Comparison of ENCODE assay signal across 9 cellular contexts in genomic region chr1:225480825-225481434, GRCh38. TPM values are rescaled to one million over a fixed set of nuclear protein-coding genes. Genes with fewer than 3 reads are reported as not detected.
DNase-seq lines count a peak whose midpoint lies in the region; ATAC-seq and TF ChIP-seq lines count a peak whose summit lies in the region.
"Had no signal": no experiment of that assay in that cellular context is flagged by ENCODE, and none has a peak within 500 bp of the region (broad histone marks: within the 10 kb centered on the region; RNA-seq: fewer than 3 reads in every experiment).

No MANE protein-coding gene starts in this region.

- peaks cover 11% of the 10 kb centered on the region for H3K36me3 Mint-ChIP-seq in Caco-2 (ENCODE audit: insufficient read depth, unreplicated experiment)
- no peaks in the 10 kb centered on the region for H3K36me3 Mint-ChIP-seq in activated T-helper 17 cell treated with anti-CD3 and anti-CD28 coated beads, Interleukin-2, amount 50 U/mL, for 72 hours (ENCODE audit: low read depth)

- H3K4me1 Mint-ChIP-seq in Caco-2 (ENCODE audit: low read depth, unreplicated experiment), result peaks cover 8% of the 10 kb centered on the region
- H3K4me1 Mint-ChIP-seq in activated T-helper 17 cell treated with anti-CD3 and anti-CD28 coated beads, Interleukin-2, amount 50 U/mL, for 72 hours, result peaks cover 12% of the 10 kb centered on the region

- peak overlapping the region; percentile 24 for H3K27ac Mint-ChIP-seq in Caco-2 (ENCODE audit: unreplicated experiment)
- H3K27ac Mint-ChIP-seq in activated T-helper 17 cell treated with anti-CD3 and anti-CD28 coated beads, Interleukin-2, amount 50 U/mL, for 72 hours, result no peak overlapping the region

- intact Hi-C loops in Caco-2 (cut with micrococcal nuclease; ENCODE audit: unreplicated experiment), result loop anchor here (1.0 kb wide), 1 partner anchor 291 kb away; no protein-coding TSS in a partner anchor
- intact Hi-C loops in right cardiac atrium (cut with DNase I), result no loop called here

- no peaks in the 10 kb centered on the region for H3K9me3 Mint-ChIP-seq in Caco-2 (ENCODE audit: unreplicated experiment)
- no peaks in the 10 kb centered on the region for H3K9me3 Mint-ChIP-seq in activated T-helper 17 cell treated with anti-CD3 and anti-CD28 coated beads, Interleukin-2, amount 50 U/mL, for 72 hours

- H3K36me3 ChIP-seq in Caco-2 (ENCODE audit: control insufficient read depth, insufficient read depth, low read length), result no peaks in the 10 kb centered on the region
- H3K36me3 ChIP-seq: ovary had no signal

- POLR2A ChIA-PET in Caco-2 (lab: Charles Lee), result interaction anchor here (0.6 kb wide), 1 partner anchor 39 kb away, joined by 3 read pairs; no protein-coding TSS in a partner anchor

- H3K4me3 Mint-ChIP-seq in Caco-2 (ENCODE audit: unreplicated experiment), result no peak overlapping the region
- no peak overlapping the region for H3K4me3 Mint-ChIP-seq in activated T-helper 17 cell treated with anti-CD3 and anti-CD28 coated beads, Interleukin-2, amount 50 U/mL, for 72 hours

- H3K4me3 ChIP-seq in Caco-2 (ENCODE audit: low read depth, low read length) (no peak overlapping the region), right cardiac atrium (ENCODE audit: low read length) (no peak overlapping the region)
- H3K4me3 ChIP-seq: ovary had no signal

- no TSS peak for BruUV-seq in Caco-2 (replicated peaks; lab: Mats Ljungman, UMichigan)

- CTCF ChIA-PET in Caco-2 (lab: Charles Lee), result interaction anchor here (0.5 to 1.9 kb wide), 8 partner anchors 42 to 402 kb away, joined by 3 to 10 read pairs (median 4); partner anchors contain the start of genes SRP9 and TMEM63A

- TF ChIP-seq CTCF in Caco-2 (IDR thresholded peaks at IDR 0.05; ENCODE audit: insufficient read depth in 1 of 2, low read depth in 1 of 2, low read length in 1 of 2, severe bottlenecking in 1 of 2, unreplicated experiment in 1 of 2), result peak; percentile 75 to 87

- no peaks in the 10 kb centered on the region for H3K9me3 ChIP-seq in Caco-2
- no peaks in the 10 kb centered on the region for H3K9me3 ChIP-seq in right cardiac atrium (ENCODE audit: control insufficient read depth, low read length)
- H3K9me3 ChIP-seq: ovary had no signal

- H3K27ac ChIP-seq in right cardiac atrium (ENCODE audit: low read length), result no peak overlapping the region
- H3K27ac ChIP-seq: ovary had no signal

- no peaks in the 10 kb centered on the region for H3K27me3 Mint-ChIP-seq in Caco-2 (ENCODE audit: insufficient read depth, unreplicated experiment)
- H3K27me3 Mint-ChIP-seq in activated T-helper 17 cell treated with anti-CD3 and anti-CD28 coated beads, Interleukin-2, amount 50 U/mL, for 72 hours, result peaks cover 3% of the 10 kb centered on the region

- H3K4me1 ChIP-seq in Caco-2 (no peaks in the 10 kb centered on the region), right cardiac atrium (ENCODE audit: control insufficient read depth, insufficient read depth, low read length) (no peaks in the 10 kb centered on the region)

- ATAC-seq in GM19328 (IDR thresholded peaks at IDR 0.05; ENCODE audit: unreplicated experiment) (peak; percentile 75), HG03354 (IDR thresholded peaks at IDR 0.05; ENCODE audit: poor library complexity, severe bottlenecking, unreplicated experiment) (peak; percentile 89), right cardiac atrium (peak; percentile 25 to 48)
- ATAC-seq in activated T-helper 17 cell treated with anti-CD3 and anti-CD28 coated beads, Interleukin-2, amount 50 U/mL, for 72 hours (replicated peaks), result peak; percentile 66

- in situ Hi-C loops in G401 (cut with HindIII; ENCODE audit: low sequenced_read_pairs), result no loop called here

- WGBS in right cardiac atrium, result 63% methylated on average over 6 of the region's 6 CpGs

- peak; percentile 69 to 76 for DNase-seq in Caco-2
- peak; percentile 63 to 80 for DNase-seq in NCI-H526 (lab: John Stamatoyannopoulos, UW)
- DNase-seq in right cardiac atrium, result no peak
- DNase-seq in stimulated activated CD4-positive, alpha-beta T cell treated with anti-CD3 and anti-CD28 coated beads, Interleukin-4, amount 100 ng/mL, for 24 hours, result peak; percentile 49
- DNase-seq in G401 (ENCODE audit: low spot score), result no peak

- H3K27me3 ChIP-seq in Caco-2 (replicated peaks; ENCODE audit: control insufficient read depth, insufficient read depth, low read length), result no peaks in the 10 kb centered on the region
- no peaks in the 10 kb centered on the region for H3K27me3 ChIP-seq in right cardiac atrium (ENCODE audit: control insufficient read depth, insufficient read depth)
- H3K27me3 ChIP-seq: ovary had no signal

RNA-seq across cellular contexts. Expression of gene LBR, which starts 53.1 kb away (rescaled TPM):
- total RNA-seq in Caco-2 (2022), result 127 and 149 TPM in 2 replicates
- 100 to 1,000 TPM; 123 to 184 TPM for total RNA-seq in activated T-helper 17 cell treated with anti-CD3 and anti-CD28 coated beads, Interleukin-2, amount 50 U/mL, for 72 hours
- 10 to 100 TPM; 16.6 to 21.6 (median 19.2) TPM for total RNA-seq in right cardiac atrium
- polyA plus RNA-seq in right cardiac atrium, result 7.8 TPM
- total RNA-seq in G401 (2014; rRNA removed; shearing (Covaris generic)), result 31.6 and 49.1 TPM in 2 replicates

Comparison
In these comparisons a context has a peak if more than half of its experiments do, and no peak if none do; other contexts are left out.
1. DNase-seq: peak in Caco-2 (2 of 2), NCI-H526 (2 of 2) and stimulated activated CD4-positive, alpha-beta T cell treated with anti-CD3 and anti-CD28 coated beads, Interleukin-4, amount 100 ng/mL, for 24 hours (single experiment); none in right cardiac atrium (0 of 3) and G401 (single experiment).
2. ATAC-seq: peak in every context shown above with its lines; median percentile 89 in HG03354; 75 in GM19328; 66 in activated T-helper 17 cell treated with anti-CD3 and anti-CD28 coated beads, Interleukin-2, amount 50 U/mL, for 72 hours; 36 in right cardiac atrium.